In genomic region chr6:43089874-43090556, GRCh38 we compare ENCODE assay signal across 13 cellular contexts. TPM values are rescaled to one million over a fixed set of nuclear protein-coding genes. Genes with fewer than 3 reads are reported as not detected.
A peak's percentile ranks its signal among the peaks of the same experiment; 100 is the strongest.
DNase-seq lines count a peak whose midpoint lies in the region; ATAC-seq and TF ChIP-seq lines count a peak whose summit lies in the region.
"Had no signal": no experiment of that assay in that cellular context is flagged by ENCODE, and none has a peak within 500 bp of the region (broad histone marks: within the 10 kb centered on the region; RNA-seq: fewer than 3 reads in every experiment).

No MANE protein-coding gene starts in this region.

- H3K4me3 Mint-ChIP-seq in nephron progenitor cell, result peak overlapping the region; percentile 66
- H3K4me3 Mint-ChIP-seq: CD4-positive, alpha-beta T cell had no signal

- H3K27me3 Mint-ChIP-seq in nephron progenitor cell (ENCODE audit: low read depth, poor library complexity), result no peaks in the 10 kb centered on the region
- H3K27me3 Mint-ChIP-seq: CD4-positive, alpha-beta T cell had no signal

- no peak for TF ChIP-seq CTCF in nephron progenitor cell (IDR thresholded peaks at IDR 0.05)

- H3K36me3 ChIP-seq in esophagus (ENCODE audit: control insufficient read depth in 2 of 2, insufficient read depth in 2 of 2, low read length in 1 of 2), result no peaks in the 10 kb centered on the region
- H3K36me3 ChIP-seq: right atrium auricular region had no signal

- H3K4me1 Mint-ChIP-seq in nephron progenitor cell, result peaks cover 83% of the 10 kb centered on the region

- H3K9me3 Mint-ChIP-seq in nephron progenitor cell, result no peaks in the 10 kb centered on the region
- H3K9me3 Mint-ChIP-seq: CD4-positive, alpha-beta T cell had no signal

- peaks cover 3 to 6% of the 10 kb centered on the region in 2 donors for H3K4me1 ChIP-seq in esophagus (ENCODE audit: control insufficient read depth in 2 of 2, insufficient read depth in 2 of 2, low read length in 1 of 2)
- H3K4me1 ChIP-seq: right atrium auricular region had no signal

- DNase-seq in AG08396 (ENCODE audit: low spot score) (peak; percentile 58), NCI-H526 treated with DMSO at 0.1 percent for 48 hours (lab: John Stamatoyannopoulos, UW) (peak; percentile 35), nephron progenitor cell (no peak), NCI-H1930 (lab: John Stamatoyannopoulos, UW) (no peak), SKM-1 treated with dmso at 0.1 percent for 144 hours (lab: John Stamatoyannopoulos, UW; ENCODE audit: unreplicated experiment) (no peak), anterior cingulate cortex (lab: John Stamatoyannopoulos, UW) (no peak)
- DNase-seq: activated CD4-positive, alpha-beta T cell treated with anti-CD3 and anti-CD28 coated beads, Interleukin-2, amount 50 U/mL, for 48 hours; amygdala; CD4-positive, alpha-beta T cell; NCI-H1694 had no signal

- 52% methylated on average over 8 of the region's 8 CpGs for WGBS in esophagus, 2 donors

- H3K4me3 ChIP-seq in esophagus (ENCODE audit: low read depth in 1 of 2, low read length in 2 of 2), result no peak overlapping the region
- H3K4me3 ChIP-seq: right atrium auricular region had no signal

- H3K9me3 ChIP-seq in esophagus (ENCODE audit: control insufficient read depth in 2 of 2, insufficient read depth in 1 of 2, low read depth in 1 of 2, low read length in 1 of 2), result no peaks in the 10 kb centered on the region
- H3K9me3 ChIP-seq: right atrium auricular region had no signal

- ATAC-seq in GM19023 (IDR thresholded peaks at IDR 0.05; ENCODE audit: unreplicated experiment), result no peak

- H3K27ac ChIP-seq in esophagus (ENCODE audit: low read depth in 2 of 2, low read length in 1 of 2), result peak overlapping the region; percentile 64 to 80
- H3K27ac ChIP-seq: right atrium auricular region had no signal

- H3K27me3 ChIP-seq in esophagus (ENCODE audit: control insufficient read depth in 1 of 2, insufficient read depth in 2 of 2, low read length in 2 of 2), result no peaks in the 10 kb centered on the region
- H3K27me3 ChIP-seq: right atrium auricular region had no signal

- H3K27ac Mint-ChIP-seq in nephron progenitor cell, result peak overlapping the region; percentile 99
- H3K27ac Mint-ChIP-seq: CD4-positive, alpha-beta T cell had no signal

- no peaks in the 10 kb centered on the region for H3K36me3 Mint-ChIP-seq in nephron progenitor cell (ENCODE audit: low read depth)

RNA-seq across cellular contexts. Expression of gene PTK7, which starts 13.9 kb away (rescaled TPM):
- polyA plus RNA-seq in esophagus, result 10 to 100 TPM; 25.8 to 39.7 TPM

RNA-seq across cellular contexts. Expression of gene KLC4, which starts 30.6 kb away (rescaled TPM):
- 10 to 100 TPM in 1 of 2 donors, 1 to 10 TPM in 1; 8.4 to 15.3 TPM for polyA plus RNA-seq in esophagus

RNA-seq across cellular contexts. Expression of gene MRPL2, which starts 30.8 kb away (rescaled TPM):
- 10 to 100 TPM; 48.9 to 54.6 TPM for polyA plus RNA-seq in esophagus

RNA-seq across cellular contexts. Expression of gene CUL7, which starts 36.4 kb away (rescaled TPM):
- polyA plus RNA-seq in esophagus, result 1 to 10 TPM; 5.1 to 5.5 TPM

Comparison
In these comparisons a context has a peak if more than half of its experiments do, and no peak if none do; other contexts are left out.
1. DNase-seq: peak in AG08396 (single experiment) and NCI-H526 treated with DMSO at 0.1 percent for 48 hours (single experiment); none in nephron progenitor cell (single experiment), NCI-H1930 (0 of 2), SKM-1 treated with dmso at 0.1 percent for 144 hours (single experiment) and anterior cingulate cortex (0 of 58).